ENCODE assay signal across 18 cellular contexts in the genomic region with DNA sequence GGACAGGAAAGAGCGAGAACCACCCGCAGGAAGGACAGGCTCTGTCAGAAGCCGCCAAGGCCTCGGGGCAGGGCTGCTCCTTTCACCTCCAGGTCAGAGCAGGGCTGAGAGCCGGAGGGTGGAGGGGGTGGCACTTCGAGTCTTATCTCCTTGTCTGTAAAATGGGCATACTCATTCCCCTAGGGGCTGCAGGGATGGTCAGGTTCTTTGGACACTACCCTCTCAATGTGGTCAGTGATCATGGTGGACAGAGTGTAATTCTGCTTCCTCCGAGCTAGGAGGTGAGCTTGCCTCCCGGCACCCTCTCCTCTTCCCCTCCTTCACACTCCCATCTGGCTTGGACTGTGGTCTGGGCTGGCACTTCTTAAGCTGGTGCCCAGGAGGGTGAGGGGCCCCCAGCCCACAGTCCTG. TPM values are rescaled to one million over a fixed set of nuclear protein-coding genes. Genes with fewer than 3 reads are reported as not detected.
DNase-seq lines count a peak whose midpoint lies in the region; ATAC-seq and TF ChIP-seq lines count a peak whose summit lies in the region.
"Had no signal": no experiment of that assay in that cellular context is flagged by ENCODE, and none has a peak within 500 bp of the region (broad histone marks: within the 10 kb centered on the region; RNA-seq: fewer than 3 reads in every experiment).

No MANE protein-coding gene starts in this region.

- intact Hi-C loops in lower lobe of right lung (cut with DNase I) (no loop called here), stomach (cut with DNase I; ENCODE audit: low total_unique reads) (no loop called here)

- no peaks in the 10 kb centered on the region for H3K9me3 ChIP-seq in Peyer's patch
- H3K9me3 ChIP-seq in lower lobe of right lung: no peaks in the 10 kb centered on the region
- H3K9me3 ChIP-seq in stomach: no peaks in the 10 kb centered on the region
- no peaks in the 10 kb centered on the region for H3K9me3 ChIP-seq in SK-N-SH

- H3K27me3 ChIP-seq in Peyer's patch (no peaks in the 10 kb centered on the region), lower lobe of right lung (ENCODE audit: low read depth) (no peaks in the 10 kb centered on the region), stomach (no peaks in the 10 kb centered on the region), SK-N-SH (ENCODE audit: insufficient read depth) (no peaks in the 10 kb centered on the region)

- H3K4me1 ChIP-seq in Peyer's patch (peaks cover 0 to 22% (median 3%) of the 10 kb centered on the region in 4 donors), lower lobe of right lung (peaks cover 17% of the 10 kb centered on the region), stomach (peaks cover 0 to 27% (median 18%) of the 10 kb centered on the region in 4 donors), SK-N-SH (ENCODE audit: control insufficient read depth in 1 of 2, insufficient read depth in 2 of 2, low read depth in 1 of 2, low read length in 1 of 2) (peaks cover 0 to 11% of the 10 kb centered on the region in 2 experiments; a peak in 1 of 4 replicates)

- 81 to 92% (median 89%) methylated on average over 4 to 8 of the region's 8 CpGs for WGBS in stomach, 5 donors
- WGBS in SK-N-SH (ENCODE audit: low lambda C conversion rate): 85% methylated on average over 6 of the region's 8 CpGs

- ATAC-seq in lower lobe of right lung: peak in 1 of 2 donors; percentile 5
- ATAC-seq in GM18907 (IDR thresholded peaks at IDR 0.05; ENCODE audit: unreplicated experiment): no peak
- ATAC-seq: sciatic nerve had no signal

- no peak overlapping the region for H3K4me2 ChIP-seq in SK-N-SH

- no peaks in the 10 kb centered on the region for H3K36me3 ChIP-seq in Peyer's patch
- H3K36me3 ChIP-seq in lower lobe of right lung: peaks cover 8% of the 10 kb centered on the region
- H3K36me3 ChIP-seq in stomach: peaks cover 4 to 21% (median 12%) of the 10 kb centered on the region in 4 donors
- no peaks in the 10 kb centered on the region for H3K36me3 ChIP-seq in SK-N-SH (replicated peaks in 1 of 2; ENCODE audit: control insufficient read depth in 1 of 2, insufficient read depth in 2 of 2, low read length in 1 of 2)

- CTCF ChIA-PET in SK-N-SH (lab: Yijun Ruan, JAX): interaction anchor here (1.1 to 1.4 kb wide), 3 partner anchors 20 to 84 kb away, joined by 3 read pairs; no protein-coding TSS in a partner anchor

- H3K9ac ChIP-seq in SK-N-SH: no peak overlapping the region

- TF ChIP-seq RAD21 in SK-N-SH (IDR thresholded peaks at IDR 0.05; ENCODE audit: low read length): no peak

- no peak overlapping the region for H2AFZ ChIP-seq in SK-N-SH (ENCODE audit: low read depth)

- TF ChIP-seq EP300 in stomach (IDR thresholded peaks at IDR 0.05) (no peak), SK-N-SH (IDR thresholded peaks at IDR 0.05; ENCODE audit: borderline replicate concordance in 1 of 2, low read depth in 1 of 2, low read length in 1 of 2) (no peak)

- POLR2A ChIA-PET in SK-N-SH (lab: Yijun Ruan, JAX): no interaction called here

- no peak for TF ChIP-seq POLR2A in Peyer's patch (IDR thresholded peaks at IDR 0.05)
- TF ChIP-seq POLR2A in stomach (IDR thresholded peaks at IDR 0.05): no peak

- no peaks in the 10 kb centered on the region for H3K9me2 ChIP-seq in SK-N-SH

- no peaks in the 10 kb centered on the region for H3F3A ChIP-seq in SK-N-SH (replicated peaks; ENCODE audit: insufficient read depth)

- H3K27ac ChIP-seq in Peyer's patch (peak overlapping the region in 2 of 4 donors; percentile 38 to 83), coronary artery (peak overlapping the region; percentile 47 to 64), lower lobe of right lung (peak overlapping the region; percentile 47), stomach (peak overlapping the region in 4 of 5 donors; percentile 38 to 66 (median 57)), SK-N-SH (ENCODE audit: low read depth in 2 of 2, low read length in 1 of 2) (no peak overlapping the region)

- TF ChIP-seq CTCF in Peyer's patch (IDR thresholded peaks at IDR 0.05) (no peak), coronary artery (IDR thresholded peaks at IDR 0.05) (no peak), lower lobe of right lung (IDR thresholded peaks at IDR 0.05) (no peak), stomach (IDR thresholded peaks at IDR 0.05) (no peak), SK-N-SH (IDR thresholded peaks at IDR 0.05) (no peak)

- H3K79me2 ChIP-seq in SK-N-SH (ENCODE audit: insufficient read depth): no peaks in the 10 kb centered on the region

- H4K20me1 ChIP-seq in SK-N-SH (ENCODE audit: insufficient read depth): no peaks in the 10 kb centered on the region

- DNase-seq in Peyer's patch (no peak), coronary artery (ENCODE audit: low spot score) (no peak), lower lobe of right lung (no peak), stomach (no peak), NCI-H524 treated with DMSO at 0.1 percent for 48 hours (lab: John Stamatoyannopoulos, UW) (no peak), DMS153 treated with DMSO at 0.1 percent for 48 hours (lab: John Stamatoyannopoulos, UW; ENCODE audit: unreplicated experiment) (no peak), SK-N-SH (no peak)
- DNase-seq: activated CD4-positive, alpha-beta memory T cell treated with anti-CD3 and anti-CD28 coated beads for 36 hours; DMS153; H9; naive B cell; NCI-H1048; NCI-H2171; NK-92 treated with Interleukin-12 subunit alpha and Interleukin-12 subunit beta, amount 100 ng/mL, for 24 hours; stimulated activated naive CD4-positive, alpha-beta T cell; T1000 had no signal

- H3K4me3 ChIP-seq in Peyer's patch (peak overlapping the region in 3 of 4 donors; percentile 3 to 20 (median 8)), coronary artery (peak overlapping the region; percentile 53), lower lobe of right lung (peak overlapping the region; percentile 47), stomach (peak overlapping the region; percentile 16 to 32 (median 20)), SK-N-SH (ENCODE audit: low read depth in 2 of 2, low read length in 1 of 2) (no peak overlapping the region)

TF ChIP-seq in SK-N-SH, 30 proteins besides CTCF, POLR2A, EP300 and RAD21:
- TF ChIP-seq NFIC (IDR thresholded peaks at IDR 0.05; ENCODE audit: borderline replicate concordance) (no peak), RCOR1 (IDR thresholded peaks at IDR 0.05; ENCODE audit: low read length) (no peak), NRF1 (IDR thresholded peaks at IDR 0.05; ENCODE audit: low read depth, low read length) (no peak), ELF1 (IDR thresholded peaks at IDR 0.05) (no peak), PBX3 (IDR thresholded peaks at IDR 0.05) (no peak), SIN3A (IDR thresholded peaks at IDR 0.05; ENCODE audit: borderline replicate concordance, low read depth, low read length) (no peak), TAF1 (IDR thresholded peaks at IDR 0.05; ENCODE audit: borderline replicate concordance, low read depth, low read length) (no peak), FOXM1 (IDR thresholded peaks at IDR 0.05; ENCODE audit: low read depth) (no peak), FOXJ3 (CRISPR knock-in tag; IDR thresholded peaks at IDR 0.05) (no peak)

RNA-seq across cellular contexts. Expression of gene RGS3, which starts 39.6 kb away (rescaled TPM):
- total RNA-seq in Peyer's patch (100 to 1,000 TPM in 2 of 4 donors, 10 to 100 TPM in 2; 55.3 to 113 (median 88.6) TPM), lower lobe of right lung (66.2 TPM), stomach (10 to 100 TPM; 27.0 to 71.4 (median 49.2) TPM)
- polyA plus RNA-seq in stomach (10 to 100 TPM; 26.6 to 41.0 (median 30.4) TPM), SK-N-SH (2012; rRNA removed) (50.6 and 60.7 TPM in 2 replicates)
- polyA plus RNA-seq in SK-N-SH (2012; cell fraction: cytosol; rRNA removed): 30.9 and 42.1 TPM in 2 replicates
- 66.8 and 95.4 TPM in 2 replicates for polyA plus RNA-seq in SK-N-SH (2012; cell fraction: nucleus; rRNA removed)

Comparison
In these comparisons a context has a peak if more than half of its experiments do, and no peak if none do; other contexts are left out.
1. H3K27ac ChIP-seq: peak in coronary artery (2 of 2), lower lobe of right lung (single experiment) and stomach (4 of 5); none in SK-N-SH (0 of 2).
2. H3K4me3 ChIP-seq: peak in Peyer's patch (3 of 4), coronary artery (single experiment), lower lobe of right lung (single experiment) and stomach (4 of 4); none in SK-N-SH (0 of 2).